ENCODE assay signal across 9 cellular contexts in the genomic region with DNA sequence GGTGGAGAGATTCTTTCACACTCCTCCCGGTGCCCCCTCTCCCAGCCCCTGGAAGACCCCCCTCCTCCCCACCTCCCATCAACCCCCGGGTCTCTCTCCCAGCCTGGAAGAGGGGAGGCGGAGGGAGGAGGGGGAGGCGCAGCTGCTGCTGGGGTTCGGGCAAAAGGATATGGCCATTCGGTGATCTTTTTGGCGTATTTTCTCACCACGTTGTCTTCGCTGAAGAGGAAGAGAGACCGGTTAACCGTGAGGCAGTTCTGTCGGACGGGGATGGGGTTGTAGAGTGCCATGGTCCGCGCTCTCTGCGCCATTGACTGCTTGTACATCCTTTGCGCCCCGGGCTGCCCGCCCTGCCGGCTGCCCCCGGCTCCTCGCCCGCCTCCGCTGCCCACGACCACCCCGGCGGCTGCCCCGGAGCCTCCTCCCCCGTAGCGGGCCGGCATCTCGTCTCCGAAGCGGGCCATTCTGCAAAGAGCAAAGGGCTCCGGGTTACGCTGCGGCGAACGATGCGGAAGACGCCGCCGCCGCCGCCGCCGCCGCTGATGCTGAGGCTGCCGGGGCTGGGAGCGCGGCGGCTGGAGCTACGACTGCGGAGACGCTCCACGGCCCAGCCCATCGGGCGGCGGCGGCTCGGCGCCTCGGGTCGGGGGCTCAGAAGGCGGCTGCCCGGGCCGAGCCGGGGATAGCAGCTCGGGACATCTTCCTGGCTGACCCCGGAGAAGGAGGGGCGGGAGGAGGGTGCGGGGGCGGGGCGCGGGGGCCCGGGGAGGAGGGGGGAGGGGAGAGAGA. TPM values are rescaled to one million over a fixed set of nuclear protein-coding genes. Genes with fewer than 3 reads are reported as not detected.
DNase-seq lines count a peak whose midpoint lies in the region; ATAC-seq and TF ChIP-seq lines count a peak whose summit lies in the region.
"Had no signal": no experiment of that assay in that cellular context is flagged by ENCODE, and none has a peak within 500 bp of the region (broad histone marks: within the 10 kb centered on the region; RNA-seq: fewer than 3 reads in every experiment).

CACNA1A (minus strand) TSS at position 719 of the 789 bp plus-strand sequence; CDS start at position 464, 255 bp downstream.

- H3K36me3 Mint-ChIP-seq in H9 (ENCODE audit: insufficient read depth in 1 of 3, low read depth in 3 of 3), result peaks cover 12 to 20% (median 14%) of the 10 kb centered on the region in 3 experiments; a peak in 6 of 7 replicates
- no peaks in the 10 kb centered on the region for H3K36me3 Mint-ChIP-seq in activated naive CD8-positive, alpha-beta T cell treated with anti-CD3 and anti-CD28 coated beads for 36 hours

- peak within 1 kb of the TSS; percentile 38; the same call in 1 of the 2 replicates for H3K14ac ChIP-seq in H9 (ENCODE audit: insufficient read depth, low read length)

- H3K4me1 ChIP-seq in H9 (ENCODE audit: insufficient read depth, low read length) (no peaks in the 10 kb centered on the region; the same call in 1 of the 2 replicates), iPS-20b (ENCODE audit: insufficient read depth, low read length) (peaks cover 5% of the 10 kb centered on the region; the same call in 1 of the 2 replicates)

- H4K5ac ChIP-seq in H9 (ENCODE audit: insufficient read length, low read depth, low read length), result no peak within 1 kb of the TSS

- H3K9ac ChIP-seq in H9 (ENCODE audit: extremely low read depth, insufficient read length, low read length) (peak within 1 kb of the TSS; percentile 4), iPS-20b (ENCODE audit: low read depth, low read length) (peak within 1 kb of the TSS; percentile 78; the same call in 1 of the 2 replicates)

- no peak within 1 kb of the TSS for H2BK5ac ChIP-seq in H9 (ENCODE audit: insufficient read length, low read length)

- H4K91ac ChIP-seq in H9 (ENCODE audit: insufficient read length, low read depth, low read length), result no peak within 1 kb of the TSS

- no peak within 1 kb of the TSS for H3K23ac ChIP-seq in H9 (ENCODE audit: insufficient read length, low read depth, low read length)

- H3K79me2 ChIP-seq in H9 (ENCODE audit: insufficient read depth, low read length), result no peaks in the 10 kb centered on the region

- peaks cover 5% of the 10 kb centered on the region; the same call in 1 of the 2 replicates for H3K36me3 ChIP-seq in iPS-20b (ENCODE audit: insufficient read depth, low read depth, low read length)

- no CpG with 5 or more reads among the region's 76 CpGs for WGBS in H9 (ENCODE audit: extremely low coverage, insufficient read length, low lambda C conversion rate)

- H3K9me3 ChIP-seq in H9 (ENCODE audit: control insufficient read depth, low read depth, low read length) (no peaks in the 10 kb centered on the region), iPS-20b (ENCODE audit: insufficient read depth, low read depth, low read length) (no peaks in the 10 kb centered on the region)

- H2BK15ac ChIP-seq in H9 (ENCODE audit: low read depth, low read length), result no peak within 1 kb of the TSS

- H3K18ac ChIP-seq in H9 (ENCODE audit: insufficient read length, low read depth, low read length), result peak within 1 kb of the TSS; percentile 39

- H2AFZ ChIP-seq in H9 (ENCODE audit: low read length), result no peak within 1 kb of the TSS

- H3K27ac ChIP-seq in H9 (ENCODE audit: insufficient read length, low read depth, low read length) (no peak within 1 kb of the TSS), iPS-20b (ENCODE audit: low read length) (no peak within 1 kb of the TSS)

- no peak within 1 kb of the TSS for H4K8ac ChIP-seq in H9 (replicated peaks; ENCODE audit: insufficient read length, low read depth, low read length)

- peaks cover 14% of the 10 kb centered on the region for H3K23me2 ChIP-seq in H9 (ENCODE audit: insufficient read length, low read depth, low read length, poor library complexity, severe bottlenecking)

- H3K27ac Mint-ChIP-seq in H9, result peak within 1 kb of the TSS in 1 of 3 experiments; percentile 89; a peak in 3 of 7 replicates
- H3K27ac Mint-ChIP-seq in activated naive CD8-positive, alpha-beta T cell treated with anti-CD3 and anti-CD28 coated beads for 36 hours, result no peak within 1 kb of the TSS

- H4K20me1 ChIP-seq in H9 (ENCODE audit: control insufficient read depth, insufficient read depth, insufficient read length), result no peaks in the 10 kb centered on the region

- no peak within 1 kb of the TSS for H2BK12ac ChIP-seq in H9 (ENCODE audit: insufficient read length, low read depth, low read length)

- no peak within 1 kb of the TSS for H3T11ph ChIP-seq in H9 (ENCODE audit: low read length)

- no peak within 1 kb of the TSS for H2AK5ac ChIP-seq in H9 (ENCODE audit: insufficient read length, low read length)

- peak within 1 kb of the TSS; percentile 94 for H3K4me3 ChIP-seq in iPS-20b (ENCODE audit: low read length)

- H3K4ac ChIP-seq in H9 (ENCODE audit: low read depth, low read length), result no peak within 1 kb of the TSS

- peak within 1 kb of the TSS; percentile 81 to 95 for H3K4me3 Mint-ChIP-seq in H9
- H3K4me3 Mint-ChIP-seq in activated naive CD8-positive, alpha-beta T cell treated with anti-CD3 and anti-CD28 coated beads for 36 hours, result peak within 1 kb of the TSS; percentile 50

- H3K79me1 ChIP-seq in H9 (ENCODE audit: insufficient read depth, low read depth, low read length, poor library complexity, severe bottlenecking), result no peaks in the 10 kb centered on the region

- H3K4me1 Mint-ChIP-seq in H9, result peaks cover 19 to 32% of the 10 kb centered on the region in 2 experiments
- H3K4me1 Mint-ChIP-seq in activated naive CD8-positive, alpha-beta T cell treated with anti-CD3 and anti-CD28 coated beads for 36 hours, result no peaks in the 10 kb centered on the region

- ATAC-seq in stimulated activated naive CD8-positive, alpha-beta T cell treated with anti-CD3 and anti-CD28 coated beads, Interleukin-15, Interleukin-2, amounts not matched to agents 100 U/mL and 50 U/mL, for 24 hours, result peak; percentile 28
- ATAC-seq in GM21786 (IDR thresholded peaks at IDR 0.05; ENCODE audit: unreplicated experiment) (no peak), HG02623 (IDR thresholded peaks at IDR 0.05; ENCODE audit: unreplicated experiment) (no peak)
- ATAC-seq: left colon had no signal

- peak within 1 kb of the TSS; percentile 93 for H3K4me2 ChIP-seq in H9 (ENCODE audit: insufficient read depth, insufficient read length, low read length)

- peak; percentile 46 for DNase-seq in H9
- DNase-seq in activated naive CD8-positive, alpha-beta T cell treated with anti-CD3 and anti-CD28 coated beads for 36 hours, result peak; percentile 31
- peak; percentile 16 for DNase-seq in stimulated activated naive CD8-positive, alpha-beta T cell treated with anti-CD3 and anti-CD28 coated beads, Interleukin-15, Interleukin-2, amounts not matched to agents 100 U/mL and 50 U/mL, for 24 hours
- no peak for DNase-seq in DMS153 treated with DMSO at 0.1 percent for 48 hours (lab: John Stamatoyannopoulos, UW; ENCODE audit: unreplicated experiment)
- DNase-seq: left colon, MV-4-11 had no signal

- peak within 1 kb of the TSS; percentile 65 for H2BK120ac ChIP-seq in H9 (ENCODE audit: low read depth, low read length, poor library complexity, severe bottlenecking)

- H3K56ac ChIP-seq in H9 (ENCODE audit: insufficient read length, low read depth, low read length), result no peak within 1 kb of the TSS

- no peaks in the 10 kb centered on the region; the same call in 1 of the 2 replicates for H3K27me3 ChIP-seq in H9 (ENCODE audit: insufficient read depth, low read length)
- H3K27me3 ChIP-seq in iPS-20b (ENCODE audit: insufficient read depth, low read length), result peaks cover 53% of the 10 kb centered on the region

- no peak within 1 kb of the TSS for H2BK20ac ChIP-seq in H9 (ENCODE audit: low read depth, low read length, poor library complexity, severe bottlenecking)

- TF ChIP-seq CTCF in H9 (conservative IDR thresholded peaks at IDR 0.05), result no peak

- peaks cover 74% of the 10 kb centered on the region for H3K27me3 Mint-ChIP-seq in H9 (ENCODE audit: low read depth)
- H3K27me3 Mint-ChIP-seq in activated naive CD8-positive, alpha-beta T cell treated with anti-CD3 and anti-CD28 coated beads for 36 hours, result peaks cover 84% of the 10 kb centered on the region

- H3K9me3 Mint-ChIP-seq in H9, result no peaks in the 10 kb centered on the region; a peak in 1 of 5 replicates
- peaks cover 2% of the 10 kb centered on the region for H3K9me3 Mint-ChIP-seq in activated naive CD8-positive, alpha-beta T cell treated with anti-CD3 and anti-CD28 coated beads for 36 hours

RNA-seq across cellular contexts. Expression of gene CACNA1A, which starts in this region (rescaled TPM):
- 7.9 and 8.0 TPM in 2 replicates for total RNA-seq in H9 (2021)
- total RNA-seq in activated naive CD8-positive, alpha-beta T cell treated with anti-CD3 and anti-CD28 coated beads for 36 hours, result under 1 TPM; 0.47 to 0.54 TPM

Comparison
In these comparisons a context has a peak if more than half of its experiments do, and no peak if none do; other contexts are left out.
1. Peak in DNase-seq in activated naive CD8-positive, alpha-beta T cell treated with anti-CD3 and anti-CD28 coated beads for 36 hours; RNA of the gene not detected or under 1 TPM.